ENCODE assay signal across 13 cellular contexts in the genomic region with DNA sequence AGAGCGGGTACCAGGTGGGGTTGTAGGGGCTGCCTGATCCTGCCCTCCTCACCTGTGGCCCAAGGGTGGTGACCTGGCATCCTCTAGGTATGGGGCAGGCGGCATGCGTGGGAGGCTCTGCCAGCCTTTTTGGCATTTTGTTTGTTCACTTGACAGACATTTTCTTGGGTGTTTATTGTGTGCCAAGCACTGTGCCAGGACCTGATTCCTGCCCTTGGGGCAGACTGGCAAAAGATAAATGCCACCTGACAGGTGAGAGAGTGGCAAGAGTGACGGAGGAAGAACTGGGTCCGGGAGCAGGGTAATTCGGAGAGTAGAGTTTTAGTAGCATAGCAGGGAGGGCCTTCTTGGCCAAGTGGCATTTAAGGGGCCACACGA. TPM values are rescaled to one million over a fixed set of nuclear protein-coding genes. Genes with fewer than 3 reads are reported as not detected.
DNase-seq lines count a peak whose midpoint lies in the region; ATAC-seq and TF ChIP-seq lines count a peak whose summit lies in the region.
"Had no signal": no experiment of that assay in that cellular context is flagged by ENCODE, and none has a peak within 500 bp of the region (broad histone marks: within the 10 kb centered on the region; RNA-seq: fewer than 3 reads in every experiment).

No MANE protein-coding gene starts in this region.

- H3K27ac ChIP-seq in CD4-positive, alpha-beta T cell (ENCODE audit: low read depth, low read length): no peak overlapping the region
- H3K27ac ChIP-seq in HEK293 (ENCODE audit: extremely low read depth, low read depth, low read length): no peak overlapping the region
- H3K27ac ChIP-seq in cingulate gyrus (ENCODE audit: low read depth, low read length): peak overlapping the region; percentile 99
- no peak overlapping the region for H3K27ac ChIP-seq in neuronal stem cell (replicated peaks; ENCODE audit: low read length)
- H3K27ac ChIP-seq in upper lobe of left lung: peak overlapping the region in 1 of 4 donors; percentile 24
- H3K27ac ChIP-seq: suprapubic skin had no signal

- H3K14ac ChIP-seq in neuronal stem cell (ENCODE audit: low read length): no peak overlapping the region

- H3K4me3 ChIP-seq in HEK293 (ENCODE audit: low read depth, low read length) (no peak overlapping the region), neuronal stem cell (ENCODE audit: low read length in 2 of 2) (no peak overlapping the region), upper lobe of left lung (no peak overlapping the region)
- H3K4me3 ChIP-seq: suprapubic skin had no signal

- H3K4me2 ChIP-seq in neuronal stem cell (ENCODE audit: insufficient read depth, low read length, poor library complexity, severe bottlenecking): no peak overlapping the region

- H3K9me3 ChIP-seq in CD4-positive, alpha-beta T cell (ENCODE audit: control insufficient read depth, low read length): no peaks in the 10 kb centered on the region
- H3K9me3 ChIP-seq in HEK293 (ENCODE audit: control insufficient read depth, insufficient read depth, low read depth, low read length) (no peaks in the 10 kb centered on the region), neuronal stem cell (replicated peaks in 1 of 2; ENCODE audit: control insufficient read depth in 2 of 2, insufficient read depth in 1 of 2, low read depth in 1 of 2, low read length in 2 of 2) (no peaks in the 10 kb centered on the region), upper lobe of left lung (no peaks in the 10 kb centered on the region)
- H3K9me3 ChIP-seq: suprapubic skin had no signal

- H3K4me1 Mint-ChIP-seq in CD4-positive, alpha-beta T cell (ENCODE audit: low read depth): peaks cover 32% of the 10 kb centered on the region

- H3K27me3 Mint-ChIP-seq in CD4-positive, alpha-beta T cell: no peaks in the 10 kb centered on the region
- H3K27me3 Mint-ChIP-seq: activated CD4-positive, alpha-beta memory T cell treated with anti-CD3 and anti-CD28 coated beads, Interleukin-2, amount 10 ng/mL, durations not matched to agents 7 days and 5 days; dendritic cell treated with granulocyte-macrophage colony-stimulating factor and Interleukin-4, amounts not matched to agents 40 ng/mL and 50 ng/mL, for 4 days had no signal

- H2BK12ac ChIP-seq in neuronal stem cell (ENCODE audit: low read length): no peak overlapping the region

- no peak overlapping the region for H4K8ac ChIP-seq in neuronal stem cell (ENCODE audit: low read depth, low read length)

- H3K9me3 Mint-ChIP-seq in CD4-positive, alpha-beta T cell: no peaks in the 10 kb centered on the region
- H3K9me3 Mint-ChIP-seq: activated CD4-positive, alpha-beta memory T cell treated with anti-CD3 and anti-CD28 coated beads, Interleukin-2, amount 10 ng/mL, durations not matched to agents 7 days and 5 days; dendritic cell treated with granulocyte-macrophage colony-stimulating factor and Interleukin-4, amounts not matched to agents 40 ng/mL and 50 ng/mL, for 4 days had no signal

- no peak overlapping the region for H2BK15ac ChIP-seq in neuronal stem cell (ENCODE audit: low read length)

- no peak overlapping the region for H3K4me3 Mint-ChIP-seq in CD4-positive, alpha-beta T cell
- H3K4me3 Mint-ChIP-seq: activated CD4-positive, alpha-beta memory T cell treated with anti-CD3 and anti-CD28 coated beads, Interleukin-2, amount 10 ng/mL, durations not matched to agents 7 days and 5 days; dendritic cell treated with granulocyte-macrophage colony-stimulating factor and Interleukin-4, amounts not matched to agents 40 ng/mL and 50 ng/mL, for 4 days had no signal

- no peak for TF ChIP-seq EP300 in upper lobe of left lung (IDR thresholded peaks at IDR 0.05)

- H3K9ac ChIP-seq in neuronal stem cell (ENCODE audit: low read depth, low read length, poor library complexity): no peak overlapping the region

- no peak overlapping the region for H2AFZ ChIP-seq in neuronal stem cell (ENCODE audit: low read length)

- TF ChIP-seq CTCF in CD4-positive, alpha-beta T cell (IDR thresholded peaks at IDR 0.05): no peak
- TF ChIP-seq CTCF in HEK293 (tag by site-specific recombination; IDR thresholded peaks at IDR 0.05) (no peak), upper lobe of left lung (IDR thresholded peaks at IDR 0.05) (no peak)

- peak overlapping the region; percentile 39 for H3K23ac ChIP-seq in neuronal stem cell (ENCODE audit: low read depth, low read length, poor library complexity)

- no peak overlapping the region for H2BK120ac ChIP-seq in neuronal stem cell (ENCODE audit: low read depth, low read length)

- CTCF ChIA-PET in CD4-positive, alpha-beta T cell (lab: Charles Lee): no interaction called here
- CTCF ChIA-PET in HEK293 (lab: Yijun Ruan, JAX): interaction anchor here (0.6 to 1.0 kb wide), 6 partner anchors 41 to 185 kb away, joined by 3 to 5 read pairs (median 3); no protein-coding TSS in a partner anchor

- H3K27me3 ChIP-seq in CD4-positive, alpha-beta T cell (ENCODE audit: control insufficient read depth, insufficient read depth, low read length): no peaks in the 10 kb centered on the region
- H3K27me3 ChIP-seq in neuronal stem cell (ENCODE audit: control insufficient read depth in 3 of 3, insufficient read depth in 3 of 3, low read depth in 1 of 3, low read length in 3 of 3): no peaks in the 10 kb centered on the region
- H3K27me3 ChIP-seq in upper lobe of left lung: no peaks in the 10 kb centered on the region
- H3K27me3 ChIP-seq: suprapubic skin had no signal

- no peak overlapping the region for H4K91ac ChIP-seq in neuronal stem cell (ENCODE audit: low read depth, low read length, poor library complexity)

- TF ChIP-seq POLR2A in upper lobe of left lung (IDR thresholded peaks at IDR 0.05): no peak

- peaks cover 39% of the 10 kb centered on the region for H3K36me3 Mint-ChIP-seq in CD4-positive, alpha-beta T cell (ENCODE audit: low read depth)

- no peak for ATAC-seq in CD4-positive, alpha-beta T cell (ENCODE audit: poor library complexity)
- ATAC-seq in GM18873 (IDR thresholded peaks at IDR 0.05; ENCODE audit: low FRiP score, unreplicated experiment) (no peak), upper lobe of left lung (ENCODE audit: low FRiP score in 2 of 2) (no peak)

- no CpG with 5 or more reads among the region's 7 CpGs for WGBS in neuronal stem cell (ENCODE audit: extremely low coverage in 2 of 2, insufficient read length in 2 of 2, insufficient replicate concordance in 1 of 2), 2 donors
- 94 to 97% methylated on average over 7 of the region's 7 CpGs for WGBS in upper lobe of left lung, 2 donors

- H3K4me1 ChIP-seq in HEK293 (ENCODE audit: control insufficient read depth, insufficient read depth, low read length) (peaks cover 1% of the 10 kb centered on the region; the same call in 1 of the 2 replicates), neuronal stem cell (ENCODE audit: control insufficient read depth in 2 of 2, insufficient read depth in 1 of 2, low read depth in 1 of 2, low read length in 2 of 2) (peaks cover 5% of the 10 kb centered on the region in 2 donors), upper lobe of left lung (peaks cover 60 to 70% (median 64%) of the 10 kb centered on the region in 4 donors)

- POLR2A ChIA-PET in CD4-positive, alpha-beta T cell (lab: Charles Lee): no interaction called here
- POLR2A ChIA-PET in HEK293 (lab: Yijun Ruan, JAX): no interaction called here

- H2BK5ac ChIP-seq in neuronal stem cell (ENCODE audit: low read length): no peak overlapping the region

- intact Hi-C loops in CD4-positive, alpha-beta T cell (cut with DNase I, micrococcal nuclease): loop anchor here (1.0 to 10.0 kb wide), 2 partner anchors 42 to 451 kb away; a partner anchor contains a TSS

- no peak for DNase-seq in CD4-positive, alpha-beta T cell
- DNase-seq in neuronal stem cell (ENCODE audit: low spot score) (no peak), NCI-H1105 (lab: John Stamatoyannopoulos, UW) (no peak), upper lobe of left lung (no peak)
- DNase-seq: NCI-H1436 treated with DMSO at 0.1 percent for 48 hours had no signal

- peak overlapping the region; percentile 29 for H3K18ac ChIP-seq in neuronal stem cell (ENCODE audit: low read length)

- H3K27ac Mint-ChIP-seq in CD4-positive, alpha-beta T cell: peak overlapping the region; percentile 74
- H3K27ac Mint-ChIP-seq: activated CD4-positive, alpha-beta memory T cell treated with anti-CD3 and anti-CD28 coated beads, Interleukin-2, amount 10 ng/mL, durations not matched to agents 7 days and 5 days had no signal

- no peak overlapping the region for H2AK5ac ChIP-seq in neuronal stem cell (ENCODE audit: low read depth, low read length)

- H3K4ac ChIP-seq in neuronal stem cell (ENCODE audit: low read length): no peak overlapping the region

- H3K36me3 ChIP-seq in HEK293 (ENCODE audit: control insufficient read depth in 2 of 2, insufficient read depth in 1 of 2, low read length in 2 of 2): peaks cover 0 to 11% of the 10 kb centered on the region in 2 experiments; a peak in 2 of 3 replicates
- H3K36me3 ChIP-seq in neuronal stem cell (replicated peaks in 1 of 2; ENCODE audit: control insufficient read depth in 2 of 2, insufficient read depth in 2 of 2, low read length in 2 of 2): peaks cover 9 to 58% of the 10 kb centered on the region in 2 donors
- peaks cover 0 to 17% (median 14%) of the 10 kb centered on the region in 4 donors for H3K36me3 ChIP-seq in upper lobe of left lung

- H3K79me1 ChIP-seq in neuronal stem cell (ENCODE audit: low read depth, low read length): peaks cover 40% of the 10 kb centered on the region

TF ChIP-seq in HEK293, 187 proteins besides CTCF, POLR2A, EP300 and RAD21 (continues in another document):
- no peak for TF ChIP-seq ZNF426 (tag by site-specific recombination; IDR thresholded peaks at IDR 0.05)

RNA-seq across cellular contexts. Expression of a gene that starts 6.0 kb away (rescaled TPM):
- total RNA-seq in CD4-positive, alpha-beta T cell: 10 to 100 TPM; 66.8 to 71.5 TPM
- 104 TPM for polyA plus RNA-seq in neuronal stem cell (2013, experiment 1 of 2)
- 102 TPM for polyA plus RNA-seq in neuronal stem cell (2013, experiment 2 of 2)
- 100 to 1,000 TPM in 4 of 6 donors, 10 to 100 TPM in 2; 55.0 to 158 (median 130) TPM for total RNA-seq in upper lobe of left lung

RNA-seq across cellular contexts. Expression of a gene that starts 16.9 kb away (rescaled TPM):
- 10 to 100 TPM; 20.0 to 22.2 TPM for total RNA-seq in CD4-positive, alpha-beta T cell
- polyA plus RNA-seq in neuronal stem cell (2013, experiment 1 of 2): 25.7 TPM
- 24.5 TPM for polyA plus RNA-seq in neuronal stem cell (2013, experiment 2 of 2)
- 100 to 1,000 TPM in 3 of 6 donors, 10 to 100 TPM in 3; 72.2 to 266 (median 111) TPM for total RNA-seq in upper lobe of left lung

RNA-seq across cellular contexts. Expression of a gene that starts 32.2 kb away (rescaled TPM):
- not detected for total RNA-seq in CD4-positive, alpha-beta T cell
- polyA plus RNA-seq in neuronal stem cell (2013, experiment 1 of 2): 2.7 TPM
- polyA plus RNA-seq in neuronal stem cell (2013, experiment 2 of 2): 3.0 TPM
- total RNA-seq in upper lobe of left lung: 10 to 100 TPM in 4 of 6 donors, 1 to 10 TPM in 1, not detected in 1; 1.8 to 27.7 (median 13.4) TPM
- total RNA-seq: HT1080 had no signal
- polyA plus RNA-seq: neural cell had no signal

RNA-seq across cellular contexts. Expression of a gene that starts 48.6 kb away (rescaled TPM):
- 100 to 1,000 TPM; 269 to 272 TPM for total RNA-seq in CD4-positive, alpha-beta T cell
- 112 TPM for polyA plus RNA-seq in neuronal stem cell (2013, experiment 1 of 2)
- 111 TPM for polyA plus RNA-seq in neuronal stem cell (2013, experiment 2 of 2)
- 100 to 1,000 TPM in 5 of 6 donors, 10 to 100 TPM in 1; 95.2 to 188 (median 149) TPM for total RNA-seq in upper lobe of left lung

RNA-seq across cellular contexts. Expression of a gene that starts 53.1 kb away (rescaled TPM):
- 1 to 10 TPM in 1 of 2 experiments, under 1 TPM in 1; 0.87 to 1.1 TPM for total RNA-seq in CD4-positive, alpha-beta T cell
- polyA plus RNA-seq in neuronal stem cell (2013, experiment 1 of 2): 0.50 TPM
- polyA plus RNA-seq in neuronal stem cell (2013, experiment 2 of 2): 0.57 TPM
- 100 to 1,000 TPM in 1 of 6 donors, 10 to 100 TPM in 5; 27.7 to 109 (median 56.9) TPM for total RNA-seq in upper lobe of left lung
- total RNA-seq: HT1080 had no signal
